25 cellular contexts compared by ENCODE assay signal in genomic region chr14:64272019-64272418, GRCh38. TPM values are rescaled to one million over a fixed set of nuclear protein-coding genes. Genes with fewer than 3 reads are reported as not detected.
"Had no signal": no experiment of that assay in that cellular context is flagged by ENCODE, and none has a peak within 500 bp of the region (broad histone marks: within the 10 kb centered on the region; RNA-seq: fewer than 3 reads in every experiment).

No MANE protein-coding gene starts in this region.

- H3K79me2 ChIP-seq: hepatocyte had no signal

- H3K36me3 ChIP-seq: esophagus muscularis mucosa, gastroesophageal sphincter, heart left ventricle, left lung, lower lobe of right lung had no signal

- H3K4me3 Mint-ChIP-seq: immature natural killer cell; mesothelial cell of epicardium; naive thymus-derived CD4-positive, alpha-beta T cell had no signal

- DNase-seq: dermis blood vessel endothelial cell; dorsolateral prefrontal cortex; effector CD4-positive, alpha-beta T cell; effector memory CD4-positive, alpha-beta T cell; foreskin keratinocyte; heart left ventricle; hypothalamus; immature natural killer cell; islet precursor cell; left cardiac atrium; left lung; left ventricle myocardium superior; lower lobe of right lung; mesenchymal stem cell; mucosa of descending colon; naive thymus-derived CD4-positive, alpha-beta T cell had no signal

- H3K4me1 Mint-ChIP-seq: immature natural killer cell, mesothelial cell of epicardium had no signal

- H3K9me3 ChIP-seq: esophagus muscularis mucosa, gastroesophageal sphincter, left lung, lower lobe of right lung, mucosa of descending colon had no signal

- H2AFZ ChIP-seq: hepatocyte had no signal

- H3K27ac Mint-ChIP-seq: immature natural killer cell; mesothelial cell of epicardium; naive thymus-derived CD4-positive, alpha-beta T cell had no signal

- H3K4me2 ChIP-seq: hepatocyte had no signal

- H3K27ac ChIP-seq: coronary artery, dorsolateral prefrontal cortex, esophagus muscularis mucosa, foreskin keratinocyte, gastroesophageal sphincter, heart left ventricle, hepatocyte, left lung, lower lobe of right lung had no signal

- H3K36me3 Mint-ChIP-seq: immature natural killer cell, mesothelial cell of epicardium had no signal

- H3K27me3 ChIP-seq: dorsolateral prefrontal cortex, foreskin keratinocyte, gastroesophageal sphincter, heart left ventricle, hepatocyte, left lung had no signal

- ATAC-seq: foreskin keratinocyte; gastroesophageal sphincter; heart left ventricle; left cardiac atrium; left lung; left ventricle myocardium superior; lower lobe of right lung; mucosa of descending colon; naive thymus-derived CD4-positive, alpha-beta T cell had no signal

- H3K4me3 ChIP-seq: coronary artery, dorsolateral prefrontal cortex, esophagus muscularis mucosa, gastroesophageal sphincter, heart left ventricle, hepatocyte, left lung, lower lobe of right lung, mucosa of descending colon had no signal

- H3K4me1 ChIP-seq: esophagus muscularis mucosa, foreskin keratinocyte, gastroesophageal sphincter, heart left ventricle, left lung, lower lobe of right lung had no signal

- H3K9me3 Mint-ChIP-seq: immature natural killer cell had no signal

- FAIRE-seq: colon, endothelial cell of umbilical vein, frontal cortex had no signal

RNA-seq across cellular contexts. Expression of gene ESR2, which starts 22.2 kb away (rescaled TPM):
- total RNA-seq: fibroblast of villous mesenchyme had no signal
- polyA plus RNA-seq: foreskin keratinocyte, hepatocyte had no signal
